ENCODE assay signal across 21 cellular contexts in the genomic region with DNA sequence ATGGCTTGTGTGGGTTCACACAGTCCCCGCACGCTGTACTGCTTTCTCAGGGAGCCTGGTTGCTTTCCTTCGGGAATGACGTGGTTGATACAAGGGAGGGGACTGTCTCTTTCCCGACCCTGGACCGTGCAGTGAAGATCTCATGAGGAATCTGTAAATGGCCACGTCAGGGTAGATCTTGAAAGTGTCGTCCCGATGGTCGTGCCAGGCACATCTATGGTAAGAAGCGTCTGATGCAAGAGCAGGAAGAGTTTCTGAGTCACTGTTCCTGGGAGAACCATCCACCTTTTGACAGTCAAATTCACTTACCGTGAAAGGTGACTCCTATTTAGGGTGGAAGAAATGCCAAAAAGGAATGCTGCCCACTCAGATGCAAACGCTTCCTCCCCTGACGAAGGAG.
"Had no signal": no experiment of that assay in that cellular context is flagged by ENCODE, and none has a peak within 500 bp of the region (broad histone marks: within the 10 kb centered on the region; RNA-seq: fewer than 3 reads in every experiment).

No MANE protein-coding gene starts in this region.

- H3K36me3 Mint-ChIP-seq: naive thymus-derived CD8-positive, alpha-beta T cell; stimulated activated effector memory CD8-positive, alpha-beta T cell treated with anti-CD3 and anti-CD28 coated beads, Interleukin-12 subunit alpha, Interleukin-12 subunit beta, amount 100 ng/mL, for 72 hours had no signal

- H3K27ac ChIP-seq: dorsolateral prefrontal cortex, epithelial cell of prostate, gastrocnemius medialis, ovary, right lobe of liver, stomach, thyroid gland had no signal

- H3K4me1 Mint-ChIP-seq: naive thymus-derived CD8-positive, alpha-beta T cell; nephron progenitor cell; stimulated activated effector memory CD8-positive, alpha-beta T cell treated with anti-CD3 and anti-CD28 coated beads, Interleukin-12 subunit alpha, Interleukin-12 subunit beta, amount 100 ng/mL, for 72 hours had no signal

- H3K27ac Mint-ChIP-seq: naive thymus-derived CD8-positive, alpha-beta T cell; nephron progenitor cell; stimulated activated effector memory CD8-positive, alpha-beta T cell treated with anti-CD3 and anti-CD28 coated beads, Interleukin-12 subunit alpha, Interleukin-12 subunit beta, amount 100 ng/mL, for 72 hours had no signal

- H3K4me3 Mint-ChIP-seq: naive thymus-derived CD8-positive, alpha-beta T cell; nephron progenitor cell; stimulated activated effector memory CD8-positive, alpha-beta T cell treated with anti-CD3 and anti-CD28 coated beads, Interleukin-12 subunit alpha, Interleukin-12 subunit beta, amount 100 ng/mL, for 72 hours had no signal

- ATAC-seq: esophagus mucosa; gastrocnemius medialis; left lobe of liver; naive thymus-derived CD8-positive, alpha-beta T cell; right lobe of liver; stimulated activated effector memory CD8-positive, alpha-beta T cell treated with anti-CD3 and anti-CD28 coated beads, Interleukin-12 subunit alpha, Interleukin-12 subunit beta, amount 100 ng/mL, for 72 hours had no signal

- H3K4me3 ChIP-seq: dorsolateral prefrontal cortex, gastrocnemius medialis, ovary, right lobe of liver, stomach, thyroid gland had no signal

- H3K9me3 ChIP-seq: gastrocnemius medialis, ovary, right lobe of liver, stomach, thyroid gland had no signal

- H3K4me1 ChIP-seq: gastrocnemius medialis, right lobe of liver, stomach, thyroid gland had no signal

- H3K36me3 ChIP-seq: gastrocnemius medialis, ovary, right lobe of liver, stomach, thyroid gland had no signal

- H3K27me3 ChIP-seq: dorsolateral prefrontal cortex, gastrocnemius medialis, ovary, right lobe of liver, stomach, thyroid gland had no signal

- DNase-seq: effector CD4-positive, alpha-beta T cell; foreskin fibroblast; gastrocnemius medialis; kidney; mesendoderm; nephron progenitor cell; occipital lobe; ovary; right lobe of liver; stimulated activated CD4-positive, alpha-beta T cell treated with anti-CD3 and anti-CD28 coated beads, Interleukin-2, amount 100 ng/mL, for 24 hours; stimulated activated CD4-positive, alpha-beta T cell treated with anti-CD3 and anti-CD28 coated beads, Interleukin-4, amount 100 ng/mL, for 24 hours; stimulated activated naive CD4-positive, alpha-beta T cell treated with Interleukin-2 at 50 U/mL for 16 hours; stomach; thyroid gland; trophoblast cell had no signal
